Comparison of ENCODE assay signal across 7 cellular contexts in genomic region chr6:10311546-10312405, GRCh38.
DNase-seq lines count a peak whose midpoint lies in the region; ATAC-seq, FAIRE-seq and TF ChIP-seq lines count a peak whose summit lies in the region.
"Not testable (repeated sequence)": the region's sequence is repeated elsewhere in the genome, so short reads cannot be mapped to it uniquely, and the experiment has no call there.

No MANE protein-coding gene starts in this region.

- H3K4me3 Mint-ChIP-seq in Calu3 (ENCODE audit: low read depth, unreplicated experiment); neural progenitor cell: not testable (repeated sequence)

- H3K27ac ChIP-seq in HEK293 (ENCODE audit: extremely low read depth, low read depth, low read length); H1 (ENCODE audit: low read depth, low read length); hepatocyte; neural progenitor cell: not testable (repeated sequence)
- peak overlapping the region; percentile 51 for H3K27ac ChIP-seq in RWPE2 (ENCODE audit: poor library complexity, severe bottlenecking)

- not testable (repeated sequence) for H3K23ac ChIP-seq in H1 (ENCODE audit: insufficient read length)

- H3K36me3 Mint-ChIP-seq in Calu3 (ENCODE audit: insufficient read depth, unreplicated experiment); neural progenitor cell: not testable (repeated sequence)

- H3K27me3 ChIP-seq in RWPE2 (ENCODE audit: insufficient read depth, poor library complexity, severe bottlenecking); H1 (replicated peaks in 1 of 4; ENCODE audit: control insufficient read depth in 3 of 4, extremely low read depth in 1 of 4, insufficient read depth in 3 of 4, low read length in 3 of 4); hepatocyte; neural progenitor cell: not testable (repeated sequence)

- not testable (repeated sequence) for H3K9me3 Mint-ChIP-seq in Calu3 (ENCODE audit: low read depth, unreplicated experiment); neural progenitor cell

- not testable (repeated sequence) for ATAC-seq in RWPE2 (ENCODE audit: low read depth)

- not testable (repeated sequence) for H3K9ac ChIP-seq in H1 (replicated peaks in 1 of 4; ENCODE audit: extremely low read depth in 1 of 4, low read depth in 3 of 4, low read length in 3 of 4); neural progenitor cell

- TF ChIP-seq POLR2A in H1 (IDR thresholded peaks at IDR 0.05; ENCODE audit: control extremely low read depth in 1 of 2, low read depth in 2 of 2, low read length in 2 of 2): not testable (repeated sequence)

- H3K9me3 ChIP-seq in HEK293 (ENCODE audit: control insufficient read depth, insufficient read depth, low read depth, low read length); RWPE2 (ENCODE audit: severe bottlenecking); H1 (ENCODE audit: insufficient read depth in 2 of 2, low read depth in 1 of 2, low read length in 1 of 2); hepatocyte (ENCODE audit: low read depth); neural progenitor cell (ENCODE audit: low read depth): not testable (repeated sequence)

- not testable (repeated sequence) for H2BK5ac ChIP-seq in H1 (ENCODE audit: low read depth, low read length)

- WGBS in H1 (ENCODE audit: extremely low coverage in 1 of 2, insufficient coverage in 1 of 2, insufficient read length in 1 of 2, insufficient replicate concordance in 2 of 2, low coverage in 1 of 2, low lambda C conversion rate in 2 of 2, missing lambda C conversion rate in 1 of 2), 2 experiments: 86% methylated on average over 14 of the region's 14 CpGs; no CpG with 5 or more reads in 1 of the 2 experiments
- 91% methylated on average over 14 of the region's 14 CpGs for WGBS in hepatocyte (ENCODE audit: low lambda C conversion rate, missing lambda C conversion rate)

- H3K4me1 Mint-ChIP-seq in Calu3 (ENCODE audit: low read depth, unreplicated experiment): peaks cover 36% of the 10 kb centered on the region
- peaks cover 44% of the 10 kb centered on the region for H3K4me1 Mint-ChIP-seq in neural progenitor cell

- BruUV-seq in Calu3 (replicated peaks; lab: Mats Ljungman, UMichigan): not testable (repeated sequence)

- intact Hi-C loops in Calu3 (cut with micrococcal nuclease; ENCODE audit: unreplicated experiment): loop anchor here (5.0 to 10.0 kb wide), 3 partner anchors 63 to 279 kb away; no protein-coding TSS in a partner anchor

- not testable (repeated sequence) for H3K4me3 ChIP-seq in HEK293 (ENCODE audit: low read depth, low read length); RWPE2 (ENCODE audit: severe bottlenecking); H1 (ENCODE audit: extremely low read depth in 1 of 4, insufficient read depth in 2 of 4, low read depth in 3 of 4, low read length in 4 of 4); hepatocyte; neural progenitor cell

- CTCF ChIA-PET in Calu3 (lab: Charles Lee) (interaction anchor here (0.7 kb wide), 1 partner anchor 1355 kb away, joined by 4 read pairs; no protein-coding TSS in a partner anchor), HEK293 (lab: Yijun Ruan, JAX) (interaction anchor here (0.6 kb wide), 1 partner anchor 99 kb away, joined by 3 read pairs; no protein-coding TSS in a partner anchor), H1 (lab: Charles Lee; ENCODE audit: partially characterized antibody) (interaction anchor here (0.6 to 1.1 kb wide), 2 partner anchors 10 to 15 kb away, joined by 3 read pairs; no protein-coding TSS in a partner anchor)

- not testable (repeated sequence) for FAIRE-seq in H1 (lab: Jason Lieb, UNC)

- H2BK15ac ChIP-seq in H1 (ENCODE audit: low read length): not testable (repeated sequence)

- H4K5ac ChIP-seq in H1 (ENCODE audit: insufficient read length, low read depth, low read length): not testable (repeated sequence)

- H3K79me2 ChIP-seq in H1 (ENCODE audit: control insufficient read depth in 1 of 2, insufficient read depth in 2 of 2, low read length in 2 of 2); hepatocyte; neural progenitor cell (ENCODE audit: low read depth): not testable (repeated sequence)

- H2AK5ac ChIP-seq in H1 (ENCODE audit: low read depth, low read length): not testable (repeated sequence)

- not testable (repeated sequence) for TF ChIP-seq CTCF in Calu3 (IDR thresholded peaks at IDR 0.05; ENCODE audit: unreplicated experiment); HEK293 (tag by site-specific recombination; IDR thresholded peaks at IDR 0.05); RWPE2 (IDR thresholded peaks at IDR 0.05; ENCODE audit: poor library complexity, severe bottlenecking); H1 (IDR thresholded peaks at IDR 0.05; ENCODE audit: control extremely low read depth in 1 of 3, insufficient read depth in 1 of 3, low read depth in 1 of 3, low read length in 3 of 3); hepatocyte (IDR thresholded peaks at IDR 0.05; ENCODE audit: poor library complexity); neural progenitor cell (IDR thresholded peaks at IDR 0.05)

- TF ChIP-seq EP300 in H1 (IDR thresholded peaks at IDR 0.05; ENCODE audit: borderline replicate concordance in 1 of 2, low read depth in 2 of 2, low read length in 2 of 2): not testable (repeated sequence)

- H3K4me1 ChIP-seq in HEK293 (ENCODE audit: control insufficient read depth, insufficient read depth, low read length) (peaks cover 16% of the 10 kb centered on the region), RWPE2 (ENCODE audit: insufficient read depth, poor library complexity, severe bottlenecking) (peaks cover 28% of the 10 kb centered on the region), H1 (replicated peaks in 1 of 4; ENCODE audit: control insufficient read depth in 3 of 4, insufficient read depth in 4 of 4, low read length in 3 of 4) (peaks cover 9 to 31% (median 20%) of the 10 kb centered on the region in 4 experiments; a peak in 6 of 7 replicates), hepatocyte (ENCODE audit: insufficient read depth) (peaks cover 11% of the 10 kb centered on the region), neural progenitor cell (peaks cover 65% of the 10 kb centered on the region)

- H2BK20ac ChIP-seq in H1 (ENCODE audit: low read length): not testable (repeated sequence)

- not testable (repeated sequence) for H3K27me3 Mint-ChIP-seq in Calu3 (ENCODE audit: unreplicated experiment); neural progenitor cell (ENCODE audit: insufficient read depth, low read depth)

- not testable (repeated sequence) for H2AFZ ChIP-seq in H1 (ENCODE audit: low read length); hepatocyte
- H2AFZ ChIP-seq in neural progenitor cell (replicated peaks): peak overlapping the region; percentile 33

- not testable (repeated sequence) for H4K91ac ChIP-seq in H1 (replicated peaks; ENCODE audit: insufficient read length, low read length)

- H3K18ac ChIP-seq in H1 (ENCODE audit: extremely low read depth, low read length): not testable (repeated sequence)

- not testable (repeated sequence) for TF ChIP-seq RAD21 in H1 (IDR thresholded peaks at IDR 0.05 in 1 of 2, conservative IDR thresholded peaks at IDR 0.05 in 1 of 2; ENCODE audit: low read depth in 2 of 2, low read length in 2 of 2)

- not testable (repeated sequence) for H4K20me1 ChIP-seq in H1 (replicated peaks in 1 of 2; ENCODE audit: control insufficient read depth in 1 of 2, insufficient read depth in 2 of 2, low read length in 2 of 2); hepatocyte (ENCODE audit: insufficient read depth, poor library complexity, severe bottlenecking); neural progenitor cell (ENCODE audit: low read depth)

- H2BK12ac ChIP-seq in H1 (ENCODE audit: low read depth, low read length): not testable (repeated sequence)

- peaks cover 44% of the 10 kb centered on the region for H3F3A ChIP-seq in neural progenitor cell (ENCODE audit: low read depth)

- POLR2A ChIA-PET in HEK293 (lab: Yijun Ruan, JAX); H1 (lab: Charles Lee; ENCODE audit: partially characterized antibody): not testable (repeated sequence)

- not testable (repeated sequence) for H3K56ac ChIP-seq in H1 (replicated peaks; ENCODE audit: insufficient read length, low read depth, low read length)

- not testable (repeated sequence) for H2BK120ac ChIP-seq in H1 (replicated peaks; ENCODE audit: low read depth, low read length)

- H3K4ac ChIP-seq in H1 (replicated peaks; ENCODE audit: insufficient read length, low read depth, low read length): not testable (repeated sequence)

- not testable (repeated sequence) for H3K9me2 ChIP-seq in hepatocyte (replicated peaks; ENCODE audit: insufficient read depth)

- H3K23me2 ChIP-seq in H1 (ENCODE audit: low read depth, low read length): not testable (repeated sequence)

- DNase-seq in Calu3 (peak; percentile 9), NCI-H69 (lab: John Stamatoyannopoulos, UW) (peak; percentile 53)
- DNase-seq in RWPE2 (ENCODE audit: low spot score); H1 (ENCODE audit: low read depth in 1 of 2, low spot score in 2 of 2); hepatocyte (ENCODE audit: low spot score); neural progenitor cell (ENCODE audit: low spot score): not testable (repeated sequence)

- not testable (repeated sequence) for H3K4me2 ChIP-seq in H1 (ENCODE audit: insufficient read depth in 1 of 2, low read depth in 2 of 2, low read length in 2 of 2); neural progenitor cell
- peak overlapping the region; percentile 42 for H3K4me2 ChIP-seq in hepatocyte

- not testable (repeated sequence) for H3K36me3 ChIP-seq in HEK293 (ENCODE audit: control insufficient read depth in 2 of 2, insufficient read depth in 1 of 2, low read length in 2 of 2); RWPE2 (ENCODE audit: low read depth); H1 (ENCODE audit: control insufficient read depth in 2 of 4, insufficient read depth in 4 of 4, low read length in 3 of 4); hepatocyte (replicated peaks; ENCODE audit: insufficient read depth, low read depth); neural progenitor cell

- not testable (repeated sequence) for H3K79me1 ChIP-seq in H1 (ENCODE audit: low read depth, low read length)

- not testable (repeated sequence) for H3K27ac Mint-ChIP-seq in Calu3 (ENCODE audit: unreplicated experiment); neural progenitor cell

- not testable (repeated sequence) for H4K8ac ChIP-seq in H1 (ENCODE audit: extremely low read depth, insufficient read depth, low read length)

- not testable (repeated sequence) for H3K14ac ChIP-seq in H1 (ENCODE audit: insufficient read length)
